Comparison of ENCODE assay signal across 1 cellular context in genomic region chr17:81537343-81537855, GRCh38.
TF ChIP-seq lines count a peak whose summit lies in the region.

No MANE protein-coding gene starts in this region.

TF ChIP-seq in HepG2, 621 proteins besides CTCF, POLR2A, EP300 and RAD21 (continued from another document):
- TF ChIP-seq ZNF280B (CRISPR knock-in tag; IDR thresholded peaks at IDR 0.05; ENCODE audit: borderline replicate concordance) (0 out of 2 replicates have a peak, but pooled peaks have one; percentile 15), RXRA (CRISPR knock-in tag; IDR thresholded peaks at IDR 0.05) (peak; percentile 55; the same call in 1 of the 2 replicates), RBM22 (optimal IDR thresholded peaks at IDR 0.05; ENCODE audit: low read length) (peak; percentile 66), ZBTB4 (CRISPR knock-in tag; IDR thresholded peaks at IDR 0.05; ENCODE audit: borderline replicate concordance) (0 out of 2 replicates have a peak, but pooled peaks have one; percentile 52), RBFOX2 (IDR thresholded peaks at IDR 0.05; ENCODE audit: low read depth, low read length) (0 out of 2 replicates have a peak, but pooled peaks have one; percentile 19), YY1 (IDR thresholded peaks at IDR 0.05; ENCODE audit: insufficient read depth, insufficient replicate concordance, low read depth, low read length) (no peak), ZIK1 (CRISPR knock-in tag; IDR thresholded peaks at IDR 0.05; ENCODE audit: borderline replicate concordance, low read depth) (no peak), SMC3 (IDR thresholded peaks at IDR 0.05; ENCODE audit: low read length) (peak; percentile 48; the same call in 1 of the 2 replicates), MBD4 (IDR thresholded peaks at IDR 0.05; ENCODE audit: borderline replicate concordance, low read length) (no peak)
